Comparison of ENCODE assay signal across 8 cellular contexts in genomic region chr16:1379054-1379862, GRCh38. TPM values are rescaled to one million over a fixed set of nuclear protein-coding genes. Genes with fewer than 3 reads are reported as not detected.
A peak's percentile ranks its signal among the peaks of the same experiment; 100 is the strongest.
DNase-seq lines count a peak whose midpoint lies in the region; ATAC-seq lines count a peak whose summit lies in the region.

No MANE protein-coding gene starts in this region.

- 2% methylated on average over 105 of the region's 105 CpGs for WGBS in right cardiac atrium
- WGBS in aorta, 2 donors = 2% methylated on average over 64 to 105 of the region's 105 CpGs

- peak overlapping the region; percentile 87 for H3K4me3 Mint-ChIP-seq in T-helper 17 cell

- ATAC-seq in T-helper 17 cell = peak; percentile 85
- ATAC-seq in right cardiac atrium = peak; percentile 85 to 88
- ATAC-seq in aorta (ENCODE audit: low FRiP score) = peak; percentile 84

- peak overlapping the region; percentile 71 for H3K27ac ChIP-seq in right cardiac atrium (ENCODE audit: low read length)
- peak overlapping the region; percentile 35 to 37 for H3K27ac ChIP-seq in aorta (ENCODE audit: low read depth in 1 of 2, low read length in 2 of 2)

- intact Hi-C loops in right cardiac atrium (cut with DNase I) (no loop called here), aorta (cut with DNase I) (no loop called here)

- DNase-seq in NCI-H82 (lab: John Stamatoyannopoulos, UW) = peak; percentile 36
- no peak for DNase-seq in NCI-H82 treated with DMSO at 0.1 percent for 48 hours (lab: John Stamatoyannopoulos, UW; ENCODE audit: unreplicated experiment)
- DNase-seq in HuH-7 (ENCODE audit: low spot score) = peak; percentile 61
- DNase-seq in T-helper 17 cell = peak; percentile 50 to 65 (median 59)
- DNase-seq in amygdala (lab: John Stamatoyannopoulos, UW) = peak in 32 of 56 donors; percentile 3 to 65 (median 42)
- DNase-seq in right cardiac atrium = peak; percentile 91 to 94 (median 94)
- DNase-seq in retina = peak; percentile 46
- DNase-seq in aorta = peak; percentile 93 to 97

- no peaks in the 10 kb centered on the region for H3K36me3 ChIP-seq in aorta (ENCODE audit: control insufficient read depth in 1 of 2, insufficient read depth in 2 of 2, low read length in 1 of 2)

- H3K27ac Mint-ChIP-seq in T-helper 17 cell = peak overlapping the region; percentile 72

- H3K4me3 ChIP-seq in right cardiac atrium (ENCODE audit: low read length) = peak overlapping the region; percentile 60
- peak overlapping the region in 1 of 2 donors; percentile 5 for H3K4me3 ChIP-seq in aorta (ENCODE audit: low read length in 2 of 2)

- H3K36me3 Mint-ChIP-seq in T-helper 17 cell (ENCODE audit: low read depth) = no peaks in the 10 kb centered on the region

- H3K27me3 ChIP-seq in right cardiac atrium (ENCODE audit: control insufficient read depth, insufficient read depth) (no peaks in the 10 kb centered on the region), aorta (ENCODE audit: control insufficient read depth in 1 of 2, insufficient read depth in 2 of 2, low read length in 1 of 2) (no peaks in the 10 kb centered on the region)

- H3K4me1 ChIP-seq in right cardiac atrium (ENCODE audit: control insufficient read depth, insufficient read depth, low read length) (peaks cover 6% of the 10 kb centered on the region), aorta (ENCODE audit: control insufficient read depth in 1 of 2, insufficient read depth in 2 of 2, low read length in 2 of 2) (no peaks in the 10 kb centered on the region)

- H3K9me3 ChIP-seq in T-helper 17 cell (ENCODE audit: control insufficient read depth, low read length, poor library complexity, severe bottlenecking) (no peaks in the 10 kb centered on the region), right cardiac atrium (ENCODE audit: control insufficient read depth, low read length) (no peaks in the 10 kb centered on the region), aorta (ENCODE audit: control insufficient read depth, low read length) (no peaks in the 10 kb centered on the region)

- peaks cover 11% of the 10 kb centered on the region for H3K4me1 Mint-ChIP-seq in T-helper 17 cell

- no peaks in the 10 kb centered on the region for H3K27me3 Mint-ChIP-seq in T-helper 17 cell

RNA-seq across cellular contexts. Expression of gene GNPTG, which starts 27.5 kb away (rescaled TPM):
- total RNA-seq in T-helper 17 cell (10 to 100 TPM; 39.2 to 48.0 TPM), right cardiac atrium (10 to 100 TPM; 39.7 to 45.3 (median 43.0) TPM), aorta (10 to 100 TPM; 45.3 to 55.1 TPM)
- polyA plus RNA-seq in right cardiac atrium (47.1 TPM), aorta (10 to 100 TPM; 33.7 to 74.1 TPM)

RNA-seq across cellular contexts. Expression of gene TSR3, which starts 27.6 kb away (rescaled TPM):
- total RNA-seq in T-helper 17 cell (10 to 100 TPM; 24.4 to 27.7 TPM), right cardiac atrium (10 to 100 TPM; 49.6 to 54.0 (median 52.8) TPM), aorta (10 to 100 TPM; 32.1 to 37.5 TPM)
- polyA plus RNA-seq in right cardiac atrium (58.5 TPM), aorta (10 to 100 TPM; 68.4 to 88.0 TPM)

RNA-seq across cellular contexts. Expression of gene UNKL, which starts 35.2 kb away (rescaled TPM):
- total RNA-seq in T-helper 17 cell (10 to 100 TPM; 63.0 to 64.8 TPM), right cardiac atrium (10 to 100 TPM in 3 of 4 donors, 1 to 10 TPM in 1; 6.3 to 16.4 (median 14.2) TPM), aorta (10 to 100 TPM; 21.2 to 34.6 TPM)
- polyA plus RNA-seq in right cardiac atrium (8.7 TPM), aorta (10 to 100 TPM in 1 of 2 donors, 1 to 10 TPM in 1; 8.8 to 23.9 TPM)

RNA-seq across cellular contexts. Expression of gene UQCC4, which starts 41.3 kb away (rescaled TPM):
- 1 to 10 TPM; 7.0 to 8.8 TPM for total RNA-seq in T-helper 17 cell
- total RNA-seq in right cardiac atrium = 10 to 100 TPM in 3 of 4 donors, 1 to 10 TPM in 1; 9.5 to 12.1 (median 11.5) TPM
- 18.7 TPM for polyA plus RNA-seq in right cardiac atrium
- total RNA-seq in aorta = 1 to 10 TPM; 5.7 to 8.3 TPM
- polyA plus RNA-seq in aorta = 10 to 100 TPM; 13.3 to 20.0 TPM

RNA-seq across cellular contexts. Expression of gene BAIAP3, which starts 45.8 kb away (rescaled TPM):
- total RNA-seq in T-helper 17 cell (10 to 100 TPM; 11.8 to 20.0 TPM), right cardiac atrium (1 to 10 TPM in 3 of 4 donors, under 1 TPM in 1; 0.53 to 2.7 (median 2.0) TPM), aorta (1 to 10 TPM; 1.2 to 3.1 TPM)
- polyA plus RNA-seq in right cardiac atrium (1.6 TPM), aorta (1 to 10 TPM; 1.1 to 2.6 TPM)
